In the genomic region with DNA sequence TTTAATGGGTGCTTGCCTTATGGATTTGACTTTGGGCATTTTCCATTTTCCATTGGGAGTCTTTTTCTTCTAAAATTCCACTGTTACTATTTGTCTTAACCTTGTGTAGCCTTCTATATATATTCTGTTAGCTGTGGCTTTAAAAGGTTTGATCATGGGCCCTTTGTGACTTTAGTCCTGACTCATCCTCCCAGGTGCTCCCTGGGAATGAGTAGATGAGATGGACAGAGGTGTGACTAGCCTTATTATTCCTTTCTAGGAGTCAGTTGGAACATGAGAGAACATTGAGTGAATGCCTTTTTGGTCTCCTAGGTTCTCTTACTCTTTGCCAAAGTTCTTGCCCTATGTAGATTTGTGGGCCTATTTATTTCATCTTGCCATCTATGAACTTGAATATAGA, we compare ENCODE assay signal across 14 cellular contexts. TPM values are rescaled to one million over a fixed set of nuclear protein-coding genes. Genes with fewer than 3 reads are reported as not detected.
A peak's percentile ranks its signal among the peaks of the same experiment; 100 is the strongest.
DNase-seq lines count a peak whose midpoint lies in the region; ATAC-seq and TF ChIP-seq lines count a peak whose summit lies in the region.
"Had no signal": no experiment of that assay in that cellular context is flagged by ENCODE, and none has a peak within 500 bp of the region (broad histone marks: within the 10 kb centered on the region; RNA-seq: fewer than 3 reads in every experiment).

No MANE protein-coding gene starts in this region.

- H3K27ac ChIP-seq in foreskin keratinocyte: no peak overlapping the region
- H3K27ac ChIP-seq: C4-2B had no signal

- H3K9me3 Mint-ChIP-seq in activated T-helper 2 cell treated with anti-CD3 and anti-CD28 coated beads, Interferon-gamma antibody, Interleukin-2, Interleukin-4, amounts not matched to agents 10 μg/mL and 5 μg/mL and 100 μg/mL, durations not matched to agents 14 hours and 24 hours and 36 hours: peaks cover 10% of the 10 kb centered on the region
- peaks cover 6% of the 10 kb centered on the region for H3K9me3 Mint-ChIP-seq in activated naive CD4-positive, alpha-beta T cell treated with anti-CD3 and anti-CD28 coated beads, Interleukin-2, amount 10 ng/mL, durations not matched to agents 7 days and 5 days

- H3K27me3 Mint-ChIP-seq in activated T-helper 2 cell treated with anti-CD3 and anti-CD28 coated beads, Interferon-gamma antibody, Interleukin-2, Interleukin-4, amounts not matched to agents 10 μg/mL and 5 μg/mL and 100 μg/mL, durations not matched to agents 14 hours and 24 hours and 36 hours (ENCODE audit: low read depth): no peaks in the 10 kb centered on the region
- H3K27me3 Mint-ChIP-seq in activated naive CD4-positive, alpha-beta T cell treated with anti-CD3 and anti-CD28 coated beads, Interleukin-2, amount 10 ng/mL, durations not matched to agents 7 days and 5 days: no peaks in the 10 kb centered on the region
- H3K27me3 Mint-ChIP-seq: CD4-positive, alpha-beta T cell had no signal

- peaks cover 81% of the 10 kb centered on the region for H3K36me3 Mint-ChIP-seq in activated T-helper 2 cell treated with anti-CD3 and anti-CD28 coated beads, Interferon-gamma antibody, Interleukin-2, Interleukin-4, amounts not matched to agents 10 μg/mL and 5 μg/mL and 100 μg/mL, durations not matched to agents 14 hours and 24 hours and 36 hours (ENCODE audit: low read depth)
- peaks cover 28% of the 10 kb centered on the region for H3K36me3 Mint-ChIP-seq in activated naive CD4-positive, alpha-beta T cell treated with anti-CD3 and anti-CD28 coated beads, Interleukin-2, amount 10 ng/mL, durations not matched to agents 7 days and 5 days

- intact Hi-C loops in activated T-helper 2 cell treated with anti-CD3 and anti-CD28 coated beads, Interferon-gamma antibody, Interleukin-2, Interleukin-4, amounts not matched to agents 10 μg/mL and 5 μg/mL and 100 μg/mL, durations not matched to agents 14 hours and 24 hours and 36 hours (cut with micrococcal nuclease): no loop called here

- H3K4me3 Mint-ChIP-seq in activated T-helper 2 cell treated with anti-CD3 and anti-CD28 coated beads, Interferon-gamma antibody, Interleukin-2, Interleukin-4, amounts not matched to agents 10 μg/mL and 5 μg/mL and 100 μg/mL, durations not matched to agents 14 hours and 24 hours and 36 hours (ENCODE audit: low read depth): no peak overlapping the region
- no peak overlapping the region for H3K4me3 Mint-ChIP-seq in activated naive CD4-positive, alpha-beta T cell treated with anti-CD3 and anti-CD28 coated beads, Interleukin-2, amount 10 ng/mL, durations not matched to agents 7 days and 5 days
- H3K4me3 Mint-ChIP-seq: CD4-positive, alpha-beta T cell; H9 had no signal

- CTCF ChIA-PET in activated naive CD4-positive, alpha-beta T cell treated with anti-CD3 and anti-CD28 coated beads, Interleukin-2, amount 10 ng/mL, durations not matched to agents 7 days and 5 days (lab: Charles Lee): no interaction called here

- ATAC-seq in foreskin keratinocyte: peak; percentile 83
- ATAC-seq: GM12878 had no signal

- H3K4me1 Mint-ChIP-seq in activated T-helper 2 cell treated with anti-CD3 and anti-CD28 coated beads, Interferon-gamma antibody, Interleukin-2, Interleukin-4, amounts not matched to agents 10 μg/mL and 5 μg/mL and 100 μg/mL, durations not matched to agents 14 hours and 24 hours and 36 hours (ENCODE audit: low read depth): peaks cover 8% of the 10 kb centered on the region
- peaks cover 3% of the 10 kb centered on the region for H3K4me1 Mint-ChIP-seq in activated naive CD4-positive, alpha-beta T cell treated with anti-CD3 and anti-CD28 coated beads, Interleukin-2, amount 10 ng/mL, durations not matched to agents 7 days and 5 days

- peaks cover 19% of the 10 kb centered on the region for H3K4me1 ChIP-seq in foreskin keratinocyte

- H3K27me3 ChIP-seq in foreskin keratinocyte: no peaks in the 10 kb centered on the region

- peak overlapping the region; percentile 35 for H3K27ac Mint-ChIP-seq in activated T-helper 2 cell treated with anti-CD3 and anti-CD28 coated beads, Interferon-gamma antibody, Interleukin-2, Interleukin-4, amounts not matched to agents 10 μg/mL and 5 μg/mL and 100 μg/mL, durations not matched to agents 14 hours and 24 hours and 36 hours
- H3K27ac Mint-ChIP-seq in activated naive CD4-positive, alpha-beta T cell treated with anti-CD3 and anti-CD28 coated beads, Interleukin-2, amount 10 ng/mL, durations not matched to agents 7 days and 5 days: no peak overlapping the region
- H3K27ac Mint-ChIP-seq: CD4-positive, alpha-beta T cell; H9 had no signal

- DNase-seq in RKO (ENCODE audit: low spot score) (peak; percentile 11), foreskin keratinocyte (peak; percentile 33 to 64), GM20000 (ENCODE audit: low spot score) (no peak), NCI-H1092 (lab: John Stamatoyannopoulos, UW) (no peak)
- no peak for DNase-seq in activated T-helper 2 cell treated with anti-CD3 and anti-CD28 coated beads, Interferon-gamma antibody, Interleukin-2, Interleukin-4, amounts not matched to agents 10 μg/mL and 5 μg/mL and 100 μg/mL, durations not matched to agents 14 hours and 24 hours and 36 hours (ENCODE audit: low spot score)
- DNase-seq in activated naive CD4-positive, alpha-beta T cell treated with anti-CD3 and anti-CD28 coated beads, Interleukin-2, amount 10 ng/mL, durations not matched to agents 7 days and 5 days: no peak
- DNase-seq: ACHN; AML-193; Caco-2; CD4-positive, alpha-beta T cell; DMS79 treated with DMSO at 0.1 percent for 48 hours; H9 had no signal

- TF ChIP-seq CTCF in foreskin keratinocyte (conservative IDR thresholded peaks at IDR 0.05) (no peak), GM20000 (IDR thresholded peaks at IDR 0.05; ENCODE audit: extremely low read depth, missing control alignments) (no peak)

RNA-seq across cellular contexts. Expression of gene DDX10, which starts 39.0 kb away (rescaled TPM):
- 57.8 TPM in 2 replicates for total RNA-seq in activated T-helper 2 cell treated with anti-CD3 and anti-CD28 coated beads, Interferon-gamma antibody, Interleukin-2, Interleukin-4, amounts not matched to agents 10 μg/mL and 5 μg/mL and 100 μg/mL, durations not matched to agents 14 hours and 24 hours and 36 hours
- total RNA-seq in foreskin keratinocyte: 28.6 and 31.0 TPM in 2 replicates
- 27.4 and 31.9 TPM in 2 replicates for polyA plus RNA-seq in foreskin keratinocyte

Comparison
In these comparisons a context has a peak if more than half of its experiments do, and no peak if none do; other contexts are left out.
1. DNase-seq: peak in RKO (single experiment) and foreskin keratinocyte (2 of 2); none in activated T-helper 2 cell treated with anti-CD3 and anti-CD28 coated beads, Interferon-gamma antibody, Interleukin-2, Interleukin-4, amounts not matched to agents 10 μg/mL and 5 μg/mL and 100 μg/mL, durations not matched to agents 14 hours and 24 hours and 36 hours (single experiment), GM20000 (single experiment), activated naive CD4-positive, alpha-beta T cell treated with anti-CD3 and anti-CD28 coated beads, Interleukin-2, amount 10 ng/mL, durations not matched to agents 7 days and 5 days (single experiment) and NCI-H1092 (single experiment).